9 cellular contexts compared by ENCODE assay signal in genomic region chr10:24900888-24901685, GRCh38. TPM values are rescaled to one million over a fixed set of nuclear protein-coding genes. Genes with fewer than 3 reads are reported as not detected.
DNase-seq lines count a peak whose midpoint lies in the region; ATAC-seq and TF ChIP-seq lines count a peak whose summit lies in the region.
"Had no signal": no experiment of that assay in that cellular context is flagged by ENCODE, and none has a peak within 500 bp of the region (broad histone marks: within the 10 kb centered on the region; RNA-seq: fewer than 3 reads in every experiment).

No MANE protein-coding gene starts in this region.

- H3K27me3 Mint-ChIP-seq in activated CD4-positive, alpha-beta T cell treated with anti-CD3 and anti-CD28 coated beads, Interleukin-2, amount 10 ng/mL, durations not matched to agents 24 days and 14 days = no peaks in the 10 kb centered on the region
- no peaks in the 10 kb centered on the region for H3K27me3 Mint-ChIP-seq in T-cell

- H3K9me3 ChIP-seq in mucosa of descending colon = no peaks in the 10 kb centered on the region

- H3K4me3 Mint-ChIP-seq in activated CD4-positive, alpha-beta T cell treated with anti-CD3 and anti-CD28 coated beads, Interleukin-2, amount 10 ng/mL, durations not matched to agents 24 days and 14 days = no peak overlapping the region
- no peak overlapping the region for H3K4me3 Mint-ChIP-seq in T-cell
- H3K4me3 Mint-ChIP-seq: T-helper 1 cell treated with Interleukin-12 subunit alpha and Interleukin-12 subunit beta and Interleukin-4 antibody, amounts not matched to agents 30 μg/mL and 1 μg/mL, for 36 hours had no signal

- peaks cover 30% of the 10 kb centered on the region for H3K4me1 Mint-ChIP-seq in activated CD4-positive, alpha-beta T cell treated with anti-CD3 and anti-CD28 coated beads, Interleukin-2, amount 10 ng/mL, durations not matched to agents 24 days and 14 days
- peaks cover 37 to 50% (median 40%) of the 10 kb centered on the region in 3 donors for H3K4me1 Mint-ChIP-seq in T-cell

- DNase-seq in activated CD4-positive, alpha-beta T cell treated with anti-CD3 and anti-CD28 coated beads, Interleukin-2, amount 10 ng/mL, durations not matched to agents 24 days and 14 days = no peak
- no peak for DNase-seq in activated CD4-positive, alpha-beta T cell treated with anti-CD3 and anti-CD28 coated beads for 4 hours
- no peak for DNase-seq in T-cell
- no peak for DNase-seq in mucosa of descending colon
- DNase-seq in NCI-H1417 treated with DMSO at 0.1 percent for 48 hours (lab: John Stamatoyannopoulos, UW) = no peak
- no peak for DNase-seq in stimulated activated CD4-positive, alpha-beta T cell treated with anti-CD3 and anti-CD28 coated beads, Interleukin-15, amount 100 ng/mL, for 24 hours
- no peak for DNase-seq in stimulated activated naive CD4-positive, alpha-beta T cell treated with Interleukin-2 at 50 U/mL for 16 hours (lab: John Stamatoyannopoulos, UW)

- POLR2A ChIA-PET in T-cell (lab: Charles Lee) = interaction anchor here in 1 of 2 donors (0.7 kb wide), 1 partner anchor 267 kb away, joined by 5 read pairs; no protein-coding TSS in a partner anchor

- H3K36me3 Mint-ChIP-seq in activated CD4-positive, alpha-beta T cell treated with anti-CD3 and anti-CD28 coated beads, Interleukin-2, amount 10 ng/mL, durations not matched to agents 24 days and 14 days (ENCODE audit: low read depth) = peaks cover 3% of the 10 kb centered on the region
- H3K36me3 Mint-ChIP-seq in T-cell = peaks cover 5% of the 10 kb centered on the region

- no peak for TF ChIP-seq CTCF in mucosa of descending colon (IDR thresholded peaks at IDR 0.05)

- peaks cover 9% of the 10 kb centered on the region for H3K9me3 Mint-ChIP-seq in activated CD4-positive, alpha-beta T cell treated with anti-CD3 and anti-CD28 coated beads, Interleukin-2, amount 10 ng/mL, durations not matched to agents 24 days and 14 days
- H3K9me3 Mint-ChIP-seq in T-cell = no peaks in the 10 kb centered on the region
- H3K9me3 Mint-ChIP-seq: T-helper 1 cell treated with Interleukin-12 subunit alpha and Interleukin-12 subunit beta and Interleukin-4 antibody, amounts not matched to agents 30 μg/mL and 1 μg/mL, for 36 hours had no signal

- ATAC-seq in HG02973 (IDR thresholded peaks at IDR 0.05; ENCODE audit: unreplicated experiment) = peak; percentile 79
- no peak for ATAC-seq in T-cell (replicated peaks in 1 of 4)
- peak; percentile 10 for ATAC-seq in mucosa of descending colon

- H3K36me3 ChIP-seq in mucosa of descending colon (ENCODE audit: low read depth) = no peaks in the 10 kb centered on the region

- intact Hi-C loops in activated CD4-positive, alpha-beta T cell treated with anti-CD3 and anti-CD28 coated beads, Interleukin-2, amount 10 ng/mL, durations not matched to agents 24 days and 14 days (cut with micrococcal nuclease) = loop anchor here (1.0 to 5.0 kb wide), 6 partner anchors 14 to 179 kb away; partner anchors contain the start of genes ARHGAP21, ENKUR, PRTFDC1 and THNSL1
- intact Hi-C loops in mucosa of descending colon (cut with DNase I, micrococcal nuclease) = no loop called here

- CTCF ChIA-PET in T-cell (lab: Charles Lee) = no interaction called here

- H3K27ac Mint-ChIP-seq in activated CD4-positive, alpha-beta T cell treated with anti-CD3 and anti-CD28 coated beads, Interleukin-2, amount 10 ng/mL, durations not matched to agents 24 days and 14 days = peak overlapping the region; percentile 58
- H3K27ac Mint-ChIP-seq in T-cell = peak overlapping the region; percentile 53 to 81
- H3K27ac Mint-ChIP-seq: T-helper 1 cell treated with Interleukin-12 subunit alpha and Interleukin-12 subunit beta and Interleukin-4 antibody, amounts not matched to agents 30 μg/mL and 1 μg/mL, for 36 hours had no signal

- H3K4me1 ChIP-seq in mucosa of descending colon (ENCODE audit: low read depth) = peaks cover 23% of the 10 kb centered on the region

- H3K4me3 ChIP-seq in mucosa of descending colon = no peak overlapping the region

RNA-seq across cellular contexts. Expression of gene PRTFDC1, which starts 51.3 kb away (rescaled TPM):
- 0.21 and 0.50 TPM in 2 replicates for total RNA-seq in activated CD4-positive, alpha-beta T cell treated with anti-CD3 and anti-CD28 coated beads, Interleukin-2, amount 10 ng/mL, durations not matched to agents 24 days and 14 days
- total RNA-seq in T-cell (1 to 10 TPM in 1 of 5 donors, under 1 TPM in 4; 0.43 to 1.5 (median 0.76) TPM), mucosa of descending colon (10 to 100 TPM in 1 of 3 donors, 1 to 10 TPM in 2; 6.1 to 11.9 (median 6.9) TPM)

Comparison
In these comparisons a context has a peak if more than half of its experiments do, and no peak if none do; other contexts are left out.
1. ATAC-seq: peak in HG02973 (single experiment) and mucosa of descending colon (single experiment); none in T-cell (0 of 4).